In the genomic region with DNA sequence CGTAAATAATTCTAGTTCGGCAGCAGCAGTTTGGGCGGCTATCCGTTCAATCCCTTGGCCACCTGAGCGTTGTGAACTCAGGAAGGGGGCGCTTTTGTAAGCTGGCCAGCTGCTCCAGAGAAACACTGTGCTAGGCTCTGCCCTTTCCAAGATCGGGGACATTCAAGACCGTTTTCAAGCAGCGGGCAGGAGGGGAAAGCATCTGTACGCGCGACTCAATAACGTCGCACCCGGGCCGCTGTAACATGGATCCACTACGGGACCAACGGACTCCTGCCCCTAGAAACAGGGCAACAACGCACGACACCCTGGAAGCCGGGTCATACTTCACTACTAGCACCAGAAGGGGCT, we compare ENCODE assay signal across 9 cellular contexts. TPM values are rescaled to one million over a fixed set of nuclear protein-coding genes. Genes with fewer than 3 reads are reported as not detected.
A peak's percentile ranks its signal among the peaks of the same experiment; 100 is the strongest.
DNase-seq lines count a peak whose midpoint lies in the region; ATAC-seq, FAIRE-seq and TF ChIP-seq lines count a peak whose summit lies in the region.
"Had no signal": no experiment of that assay in that cellular context is flagged by ENCODE, and none has a peak within 500 bp of the region (broad histone marks: within the 10 kb centered on the region; RNA-seq: fewer than 3 reads in every experiment).

No MANE protein-coding gene starts in this region.

- BruUV-seq in K562 (replicated peaks; lab: Mats Ljungman, UMichigan), result TSS peak; percentile 71

- CTCF ChIA-PET in K562 (lab: Yijun Ruan, JAX; ENCODE audit: low intra/inter-chr PET ratio), result no interaction called here

- H3K4me3 ChIP-seq in K562 (peak overlapping the region; percentile 74), mesodermal cell (ENCODE audit: extremely low read depth, insufficient read depth, low read length, poor library complexity, severe bottlenecking) (peak overlapping the region; percentile 93)

- no peak for TF ChIP-seq POLR2A in K562 (conservative IDR thresholded peaks at IDR 0.05)

- TF ChIP-seq EP300 in K562 (IDR thresholded peaks at IDR 0.05; ENCODE audit: low read length), result no peak

- FAIRE-seq in D721Med (lab: Jason Lieb, UNC), result no peak
- peak; percentile 82 for FAIRE-seq in K562 (lab: Jason Lieb, UNC)
- no peak for FAIRE-seq in frontal cortex (lab: Jason Lieb, UNC)

- H3K4me1 ChIP-seq in K562 (replicated peaks in 1 of 2; ENCODE audit: control insufficient read depth in 2 of 2, insufficient read depth in 2 of 2, low read length in 2 of 2) (peaks cover 7 to 15% of the 10 kb centered on the region in 2 experiments), mesodermal cell (ENCODE audit: control insufficient read depth, insufficient read depth, low read length, poor library complexity, severe bottlenecking) (no peaks in the 10 kb centered on the region)

- in situ Hi-C loops in K562 (cut with MboI), result no loop called here

- H3K9me1 ChIP-seq in K562 (ENCODE audit: control insufficient read depth, insufficient read depth, low read length), result no peaks in the 10 kb centered on the region

- H3K27me3 ChIP-seq in K562 (ENCODE audit: control insufficient read depth in 2 of 2, insufficient read depth in 2 of 2, low read length in 2 of 2), result no peaks in the 10 kb centered on the region

- H4K20me1 ChIP-seq in K562 (replicated peaks; ENCODE audit: control insufficient read depth, insufficient read depth, low read length), result no peaks in the 10 kb centered on the region

- peak overlapping the region; percentile 92 for H3K27ac ChIP-seq in K562 (ENCODE audit: extremely low read depth, low read depth, low read length)
- peak overlapping the region; percentile 58 for H3K27ac ChIP-seq in mesodermal cell (ENCODE audit: low read depth, low read length, severe bottlenecking)

- 0% methylated on average over 21 of the region's 21 CpGs for WGBS in K562 (ENCODE audit: insufficient coverage, low coverage, missing lambda C conversion rate)
- WGBS in mesodermal cell (ENCODE audit: insufficient coverage in 2 of 2), 2 experiments, result 0% methylated on average over 17 to 21 of the region's 21 CpGs

- ATAC-seq in GM21529 (IDR thresholded peaks at IDR 0.05; ENCODE audit: unreplicated experiment) (peak; percentile 18), K562 (peak; percentile 74)

- DNase-seq in D721Med (ENCODE audit: insufficient read length, low spot score) (no peak), NCI-H146 treated with DMSO at 0.1 percent for 48 hours (lab: John Stamatoyannopoulos, UW; ENCODE audit: unreplicated experiment) (peak; percentile 13), K562 (ENCODE audit: extremely low read depth in 1 of 4, low spot score in 3 of 4) (peak in 2 of 4 experiments; percentile 43 to 71), GF-D8 (lab: John Stamatoyannopoulos, UW) (no peak), AG08395 (ENCODE audit: low spot score) (no peak), frontal cortex (ENCODE audit: low spot score in 2 of 2) (no peak)

- H3K79me2 ChIP-seq in K562 (ENCODE audit: control insufficient read depth, insufficient read depth, low read length), result peaks cover 45% of the 10 kb centered on the region

- H3K36me3 ChIP-seq in K562 (ENCODE audit: control insufficient read depth, insufficient read depth, low read length) (peaks cover 42% of the 10 kb centered on the region), mesodermal cell (ENCODE audit: control insufficient read depth, insufficient read depth, low read length) (peaks cover 35% of the 10 kb centered on the region)

- H3K4me2 ChIP-seq in K562 (ENCODE audit: insufficient read depth, low read length), result peak overlapping the region; percentile 88

- intact Hi-C loops in K562 (cut with micrococcal nuclease), result loop anchor here (1.0 kb wide), 1 partner anchor 59 kb away; no protein-coding TSS in a partner anchor

- H3K9me3 ChIP-seq in K562 (replicated peaks; ENCODE audit: control insufficient read depth, insufficient read depth, low read depth, low read length), result no peaks in the 10 kb centered on the region
- no peaks in the 10 kb centered on the region for H3K9me3 ChIP-seq in mesodermal cell (ENCODE audit: control insufficient read depth, low read length)

- POLR2A ChIA-PET in K562 (lab: Yijun Ruan, JAX), result interaction anchor here (0.6 to 3.4 kb wide), 23 partner anchors 9 to 289 kb away, joined by 3 to 27 read pairs (median 4); a partner anchor contains a TSS

- peak overlapping the region; percentile 86 for H2AFZ ChIP-seq in K562 (ENCODE audit: low read depth, low read length)

- no peak for TF ChIP-seq RAD21 in K562 (CRISPR knock-in tag; conservative IDR thresholded peaks at IDR 0.05 in 1 of 2, IDR thresholded peaks at IDR 0.05 in 1 of 2)

- TF ChIP-seq CTCF in D721Med (IDR thresholded peaks at IDR 0.05; ENCODE audit: insufficient read depth, missing control alignments), result peak; percentile 15
- peak; percentile 19 to 41 (median 27); a peak in 4 of 6 replicates for TF ChIP-seq CTCF in K562 (IDR thresholded peaks at IDR 0.05 in 2 of 3, conservative IDR thresholded peaks at IDR 0.05 in 1 of 3; ENCODE audit: insufficient read depth in 2 of 3, low read depth in 1 of 3, low read length in 3 of 3)

- peak overlapping the region; percentile 96 to 98 for H3K9ac ChIP-seq in K562 (ENCODE audit: insufficient read depth in 1 of 2, low read depth in 2 of 2, low read length in 2 of 2)

TF ChIP-seq in K562, 482 proteins besides CTCF, POLR2A, EP300 and RAD21 (continues in another document):
- no peak for TF ChIP-seq PTTG1 (tag; IDR thresholded peaks at IDR 0.05; ENCODE audit: low read depth)

RNA-seq across cellular contexts. Expression of a gene that starts 0.5 kb away (rescaled TPM):
- 65.1 and 280 TPM in 2 replicates for total RNA-seq in K562 (2011; cell fraction: chromatin; rRNA removed; ENCODE audit: low replicate concordance)
- total RNA-seq in K562 (2011; cell fraction: nucleolus; rRNA removed), result 39.0 and 56.5 TPM in 2 replicates
- total RNA-seq in K562 (2011; cell fraction: nucleoplasm; rRNA removed), result 105 and 126 TPM in 2 replicates
- total RNA-seq in K562 (2014; rRNA removed), result 131 and 133 TPM in 2 replicates
- total RNA-seq in K562 (2014; rRNA removed; fragmentation: Illumina TruSeq; extraction: Trizol), result 335 and 375 TPM in 2 replicates
- total RNA-seq in K562 (2015; rRNA removed; fragmentation: Illumina TruSeq; extraction: Trizol), result 257 and 281 TPM in 2 replicates
- total RNA-seq in K562 (2021), result 266 and 282 TPM in 2 replicates
- polyA plus RNA-seq in K562 (2011; rRNA removed), result 150 and 347 TPM in 2 replicates
- polyA plus RNA-seq in K562 (2011; cell fraction: cytosol; rRNA removed), result 39.7 and 72.0 TPM in 2 replicates
- 94.7 and 101 TPM in 2 replicates for polyA plus RNA-seq in K562 (2011; cell fraction: nucleus; rRNA removed)
- 250 and 293 TPM in 2 replicates for polyA plus RNA-seq in K562 (2012)
- 204 and 233 TPM in 2 replicates for polyA plus RNA-seq in K562 (2014; fragmentation: Illumina TruSeq; extraction: Trizol)
- polyA plus RNA-seq in K562 (2014; fragmentation: Nextera tagmentation; extraction: Ambion mirVana), result 100 to 1,000 TPM; 175 to 259 TPM
- 163 and 185 TPM in 2 replicates for polyA plus RNA-seq in K562 (2014; rRNA removed)
- 222 and 350 TPM in 2 replicates for polyA minus RNA-seq in K562 (2011; rRNA and poly(A)+ RNA removed)
- 60.8 and 128 TPM in 2 replicates for polyA minus RNA-seq in K562 (2011; cell fraction: cytosol; rRNA and poly(A)+ RNA removed)
- 61.9 and 96.7 TPM in 2 replicates for polyA minus RNA-seq in K562 (2011; cell fraction: nucleus; rRNA and poly(A)+ RNA removed)
- polyA plus RNA-seq in mesodermal cell (2013, experiment 1 of 2), result 189 TPM
- polyA plus RNA-seq in mesodermal cell (2013, experiment 2 of 2), result 212 TPM
- 19.6 TPM for total RNA-seq in frontal cortex

RNA-seq across cellular contexts. Expression of a gene that starts 26.0 kb away (rescaled TPM):
- total RNA-seq in K562 (2011; cell fraction: chromatin; rRNA removed; ENCODE audit: low replicate concordance), result 53.3 and 148 TPM in 2 replicates
- total RNA-seq in K562 (2011; cell fraction: nucleolus; rRNA removed), result 159 and 208 TPM in 2 replicates
- 156 and 209 TPM in 2 replicates for total RNA-seq in K562 (2011; cell fraction: nucleoplasm; rRNA removed)
- total RNA-seq in K562 (2014; rRNA removed) (17.8 and 18.6 TPM in 2 replicates), K562 (2014; rRNA removed; fragmentation: Illumina TruSeq; extraction: Trizol) (18.1 and 18.3 TPM in 2 replicates), K562 (2015; rRNA removed; fragmentation: Illumina TruSeq; extraction: Trizol) (12.0 and 12.6 TPM in 2 replicates), K562 (2021) (87.6 and 99.8 TPM in 2 replicates), frontal cortex (7.3 TPM)
- polyA plus RNA-seq in K562 (2011; rRNA removed) (47.2 and 98.1 TPM in 2 replicates), K562 (2014; fragmentation: Illumina TruSeq; extraction: Trizol) (46.6 and 64.4 TPM in 2 replicates), K562 (2014; fragmentation: Nextera tagmentation; extraction: Ambion mirVana) (10 to 100 TPM in 1 of 2 experiments, 1 to 10 TPM in 1; 8.8 to 10.8 TPM), K562 (2014; rRNA removed) (37.5 and 43.5 TPM in 2 replicates)
- polyA plus RNA-seq in K562 (2011; cell fraction: cytosol; rRNA removed), result 47.0 and 129 TPM in 2 replicates
- polyA plus RNA-seq in K562 (2011; cell fraction: nucleus; rRNA removed), result 23.9 and 76.5 TPM in 2 replicates
- polyA plus RNA-seq in K562 (2012), result 64.1 and 158 TPM in 2 replicates
- 39.8 and 98.7 TPM in 2 replicates for polyA minus RNA-seq in K562 (2011; rRNA and poly(A)+ RNA removed)
- polyA minus RNA-seq in K562 (2011; cell fraction: cytosol; rRNA and poly(A)+ RNA removed), result 51.3 and 106 TPM in 2 replicates
- 11.2 and 17.0 TPM in 2 replicates for polyA minus RNA-seq in K562 (2011; cell fraction: nucleus; rRNA and poly(A)+ RNA removed)
- 445 TPM for polyA plus RNA-seq in mesodermal cell (2013, experiment 1 of 2)
- polyA plus RNA-seq in mesodermal cell (2013, experiment 2 of 2), result 332 TPM

RNA-seq across cellular contexts. Expression of a gene that starts 52.7 kb away (rescaled TPM):
- not detected in 2 replicates for total RNA-seq in K562 (2011; cell fraction: chromatin; rRNA removed; ENCODE audit: low replicate concordance)
- 0.50 and 0.66 TPM in 2 replicates for total RNA-seq in K562 (2011; cell fraction: nucleolus; rRNA removed)
- not detected in 2 replicates for total RNA-seq in K562 (2011; cell fraction: nucleoplasm; rRNA removed)
- not detected in 2 replicates for total RNA-seq in K562 (2014; rRNA removed)
- not detected in 2 replicates for total RNA-seq in K562 (2014; rRNA removed; fragmentation: Illumina TruSeq; extraction: Trizol)
- not detected in 2 replicates for total RNA-seq in K562 (2015; rRNA removed; fragmentation: Illumina TruSeq; extraction: Trizol)
- total RNA-seq in K562 (2021), result 0.38 TPM in 1 of 2 replicates, not detected in the other
- not detected in 2 replicates for polyA plus RNA-seq in K562 (2011; rRNA removed)
- 0.24 TPM in 1 of 2 replicates, not detected in the other for polyA plus RNA-seq in K562 (2011; cell fraction: cytosol; rRNA removed)
- polyA plus RNA-seq in K562 (2011; cell fraction: nucleus; rRNA removed), result not detected in 2 replicates
- polyA plus RNA-seq in K562 (2012), result 0.46 and 2.9 TPM in 2 replicates
- not detected in 2 replicates for polyA plus RNA-seq in K562 (2014; fragmentation: Illumina TruSeq; extraction: Trizol)
- polyA plus RNA-seq in K562 (2014; fragmentation: Nextera tagmentation; extraction: Ambion mirVana), result not detected
- 0.17 TPM in 1 of 2 replicates, not detected in the other for polyA plus RNA-seq in K562 (2014; rRNA removed)
- polyA minus RNA-seq in K562 (2011; rRNA and poly(A)+ RNA removed), result not detected in 2 replicates
- polyA minus RNA-seq in K562 (2011; cell fraction: cytosol; rRNA and poly(A)+ RNA removed), result not detected in 2 replicates
- polyA minus RNA-seq in K562 (2011; cell fraction: nucleus; rRNA and poly(A)+ RNA removed), result 1.2 TPM in 1 of 2 replicates, not detected in the other
- polyA plus RNA-seq in mesodermal cell (2013, experiment 1 of 2), result 0.37 TPM
- not detected for polyA plus RNA-seq in mesodermal cell (2013, experiment 2 of 2)
- not detected for total RNA-seq in frontal cortex
- total RNA-seq: activated CD8-positive, alpha-beta memory T cell treated with anti-CD3 and anti-CD28 coated beads for 36 hours had no signal
